8 cellular contexts compared by ENCODE assay signal in the genomic region with DNA sequence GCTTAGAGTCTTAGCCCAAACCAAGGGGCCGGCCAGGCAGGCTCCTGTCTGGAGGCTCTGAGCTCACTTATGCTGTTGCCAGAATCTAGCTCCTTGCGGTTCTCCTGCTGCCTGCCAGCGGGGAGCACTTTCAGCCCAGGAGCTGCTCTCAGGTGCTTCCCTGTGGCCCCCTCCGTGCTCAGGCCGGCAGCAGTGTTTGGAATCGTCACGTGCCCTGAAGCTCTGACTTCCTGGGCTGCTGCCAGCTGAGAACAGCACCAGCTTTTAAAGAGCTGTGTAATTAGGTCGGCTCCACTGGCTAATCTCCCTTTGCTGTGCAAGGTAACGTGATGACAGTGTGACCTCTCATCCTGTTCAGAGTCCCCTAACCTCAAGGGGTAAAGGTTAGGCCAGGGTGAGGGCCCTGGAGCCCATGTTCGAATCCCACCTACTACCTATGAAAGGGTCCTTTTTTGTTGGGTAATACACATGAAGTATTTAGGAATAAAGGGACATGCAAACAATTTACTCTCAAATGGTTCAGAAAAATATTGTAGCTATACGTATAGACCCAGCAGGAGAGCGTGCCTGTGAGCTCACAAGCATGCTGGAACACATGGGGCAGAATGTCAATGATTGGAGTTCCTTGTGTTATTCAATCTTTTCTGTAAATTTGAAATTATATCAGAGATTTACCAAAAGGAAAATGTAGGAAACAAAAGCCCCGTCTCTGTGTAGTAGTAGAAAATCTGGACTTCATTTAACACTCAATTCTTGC. TPM values are rescaled to one million over a fixed set of nuclear protein-coding genes. Genes with fewer than 3 reads are reported as not detected.
DNase-seq lines count a peak whose midpoint lies in the region; ATAC-seq and TF ChIP-seq lines count a peak whose summit lies in the region.

No MANE protein-coding gene starts in this region.

- H3K4me1 Mint-ChIP-seq in immature natural killer cell = no peaks in the 10 kb centered on the region

- peak; percentile 22 for DNase-seq in stimulated activated CD4-positive, alpha-beta T cell treated with anti-CD3 and anti-CD28 coated beads, Interleukin-1b, Interleukin-23, amount 100 ng/mL, for 48 hours
- no peak for DNase-seq in stimulated activated CD4-positive, alpha-beta T cell treated with anti-CD3 and anti-CD28 coated beads, Interleukin-12 subunit alpha, Interleukin-12 subunit beta, amount 100 ng/mL, for 4 hours
- DNase-seq in NCI-H524 (lab: John Stamatoyannopoulos, UW) (peak; percentile 75 to 92), cerebellar cortex (ENCODE audit: low spot score) (peak; percentile 89), mesenteric fat pad (ENCODE audit: low spot score) (peak; percentile 75), omental fat pad (ENCODE audit: low spot score) (no peak), immature natural killer cell (no peak), foreskin melanocyte (no peak)

- no peak overlapping the region for H3K27ac Mint-ChIP-seq in immature natural killer cell

- H3K27me3 Mint-ChIP-seq in immature natural killer cell (ENCODE audit: low read depth in 3 of 3) = peaks cover 0 to 5% (median 0%) of the 10 kb centered on the region in 3 donors

- no peaks in the 10 kb centered on the region for H3K9me3 Mint-ChIP-seq in immature natural killer cell

- H3K4me3 Mint-ChIP-seq in immature natural killer cell = no peak overlapping the region

- ATAC-seq in omental fat pad (ENCODE audit: low FRiP score) = no peak

- TF ChIP-seq CTCF in omental fat pad (IDR thresholded peaks at IDR 0.05) = no peak

- peaks cover 5 to 27% (median 15%) of the 10 kb centered on the region in 3 donors for H3K36me3 Mint-ChIP-seq in immature natural killer cell

RNA-seq across cellular contexts. Expression of a gene that starts 16.6 kb away (rescaled TPM):
- total RNA-seq in mesenteric fat pad = 9.4 TPM
- total RNA-seq in omental fat pad = 10 to 100 TPM in 2 of 4 donors, 1 to 10 TPM in 2; 4.4 to 20.6 (median 10.4) TPM
- 1 to 10 TPM; 1.9 to 5.5 (median 2.5) TPM for polyA plus RNA-seq in immature natural killer cell

RNA-seq across cellular contexts. Expression of a gene that starts 19.0 kb away (rescaled TPM):
- 18.5 TPM for total RNA-seq in mesenteric fat pad
- 10 to 100 TPM in 2 of 4 donors, 1 to 10 TPM in 2; 7.1 to 21.2 (median 11.1) TPM for total RNA-seq in omental fat pad
- polyA plus RNA-seq in immature natural killer cell = 10 to 100 TPM; 72.8 to 80.5 (median 73.9) TPM

Comparison
In these comparisons a context has a peak if more than half of its experiments do, and no peak if none do; other contexts are left out.
1. DNase-seq: peak in stimulated activated CD4-positive, alpha-beta T cell treated with anti-CD3 and anti-CD28 coated beads, Interleukin-1b, Interleukin-23, amount 100 ng/mL, for 48 hours (single experiment), NCI-H524 (2 of 2), cerebellar cortex (single experiment) and mesenteric fat pad (single experiment); none in stimulated activated CD4-positive, alpha-beta T cell treated with anti-CD3 and anti-CD28 coated beads, Interleukin-12 subunit alpha, Interleukin-12 subunit beta, amount 100 ng/mL, for 4 hours (single experiment), omental fat pad (single experiment), immature natural killer cell (0 of 3) and foreskin melanocyte (single experiment).